ENCODE assay signal across 15 cellular contexts in genomic region chr1:224427346-224427745, GRCh38. TPM values are rescaled to one million over a fixed set of nuclear protein-coding genes. Genes with fewer than 3 reads are reported as not detected.
DNase-seq lines count a peak whose midpoint lies in the region; ATAC-seq, FAIRE-seq and TF ChIP-seq lines count a peak whose summit lies in the region.
"Had no signal": no experiment of that assay in that cellular context is flagged by ENCODE, and none has a peak within 500 bp of the region (broad histone marks: within the 10 kb centered on the region; RNA-seq: fewer than 3 reads in every experiment).

No MANE protein-coding gene starts in this region.

- CTCF ChIA-PET in A549 (lab: Yijun Ruan, JAX), result interaction anchor here (1.5 kb wide), 1 partner anchor 23 kb away, joined by 3 read pairs; no protein-coding TSS in a partner anchor

- peaks cover 50% of the 10 kb centered on the region for H3K4me1 ChIP-seq in A549
- peaks cover 22% of the 10 kb centered on the region for H3K4me1 ChIP-seq in GM23338 (ENCODE audit: insufficient read depth)
- peaks cover 76% of the 10 kb centered on the region for H3K4me1 ChIP-seq in left ventricle myocardium inferior
- H3K4me1 ChIP-seq: colonic mucosa had no signal

- H3K27ac Mint-ChIP-seq in GM23338 (peak overlapping the region; percentile 63), type B pancreatic cell (no peak overlapping the region)
- H3K27ac Mint-ChIP-seq in activated T-helper 17 cell treated with anti-CD3 and anti-CD28 coated beads, Interleukin-2, amount 50 U/mL, for 72 hours, result no peak overlapping the region
- H3K27ac Mint-ChIP-seq: activated CD8-positive, alpha-beta memory T cell treated with anti-CD3 and anti-CD28 coated beads, Interleukin-2, amount 10 ng/mL, durations not matched to agents 7 days and 5 days had no signal

- TF ChIP-seq EP300 in A549 (IDR thresholded peaks at IDR 0.05), result no peak

- H3F3A ChIP-seq in GM23338 (replicated peaks; ENCODE audit: low read depth), result 0 out of 2 replicates have a peak, but pooled peaks cover 9% of the 10 kb centered on the region

- H3K27me3 Mint-ChIP-seq in GM23338 (ENCODE audit: insufficient read depth, low read depth, poor library complexity) (no peaks in the 10 kb centered on the region), type B pancreatic cell (no peaks in the 10 kb centered on the region)
- H3K27me3 Mint-ChIP-seq in activated T-helper 17 cell treated with anti-CD3 and anti-CD28 coated beads, Interleukin-2, amount 50 U/mL, for 72 hours, result no peaks in the 10 kb centered on the region
- H3K27me3 Mint-ChIP-seq: activated CD8-positive, alpha-beta memory T cell treated with anti-CD3 and anti-CD28 coated beads, Interleukin-2, amount 10 ng/mL, durations not matched to agents 7 days and 5 days; T-cell had no signal

- ATAC-seq in A549, result peak in 1 of 2 experiments; percentile 64; a peak in 4 of 6 replicates
- ATAC-seq in GM23338, result no peak
- ATAC-seq in activated T-helper 17 cell treated with anti-CD3 and anti-CD28 coated beads, Interleukin-2, amount 50 U/mL, for 72 hours (replicated peaks), result no peak
- ATAC-seq: activated CD8-positive, alpha-beta memory T cell treated with anti-CD3 and anti-CD28 coated beads, Interleukin-2, amount 10 ng/mL, durations not matched to agents 7 days and 5 days; stimulated activated naive CD8-positive, alpha-beta T cell treated with anti-CD3 and anti-CD28 coated beads, Interleukin-15, Interleukin-2, amounts not matched to agents 100 U/mL and 50 U/mL, for 24 hours; T-cell had no signal

- POLR2A ChIA-PET in A549 (lab: Yijun Ruan, JAX), result no interaction called here

- H3K4me2 ChIP-seq in A549, result peak overlapping the region; percentile 32; the same call in 2 of the 3 replicates
- no peak overlapping the region for H3K4me2 ChIP-seq in GM23338

- 88% methylated on average over 1 of the region's 1 CpG for WGBS in A549 (ENCODE audit: missing lambda C conversion rate)

- H3K4me1 Mint-ChIP-seq in GM23338, result peaks cover 15% of the 10 kb centered on the region
- H3K4me1 Mint-ChIP-seq in activated T-helper 17 cell treated with anti-CD3 and anti-CD28 coated beads, Interleukin-2, amount 50 U/mL, for 72 hours, result peaks cover 31% of the 10 kb centered on the region
- H3K4me1 Mint-ChIP-seq in type B pancreatic cell (ENCODE audit: unreplicated experiment), result peaks cover 15% of the 10 kb centered on the region

- no peak for TF ChIP-seq RAD21 in A549 (conservative IDR thresholded peaks at IDR 0.05 in 1 of 2, IDR thresholded peaks at IDR 0.05 in 1 of 2)

- H3K79me2 ChIP-seq in GM23338 (replicated peaks; ENCODE audit: insufficient read depth), result peaks cover 66% of the 10 kb centered on the region

- H2AFZ ChIP-seq in GM23338, result no peak overlapping the region

- H4K20me1 ChIP-seq in GM23338 (replicated peaks; ENCODE audit: insufficient read depth), result peaks cover 35% of the 10 kb centered on the region

- H3K27me3 ChIP-seq in GM23338 (ENCODE audit: insufficient read depth) (no peaks in the 10 kb centered on the region), left ventricle myocardium inferior (ENCODE audit: low read depth) (no peaks in the 10 kb centered on the region)
- H3K27me3 ChIP-seq: colonic mucosa had no signal

- H3K36me3 ChIP-seq in GM23338 (ENCODE audit: insufficient read depth) (peaks cover 46% of the 10 kb centered on the region), left ventricle myocardium inferior (peaks cover 58% of the 10 kb centered on the region)

- H3K27ac ChIP-seq in A549 (0 out of 6 replicates have a peak overlapping the region, but pooled peaks of 1 of the 2 experiments have one; percentile 43), GM23338 (ENCODE audit: low read depth) (0 out of 2 replicates have a peak overlapping the region, but pooled peaks have one; percentile 30), left ventricle myocardium inferior (replicated peaks) (no peak overlapping the region)
- H3K27ac ChIP-seq: colonic mucosa had no signal

- no peaks in the 10 kb centered on the region for H3K9me2 ChIP-seq in GM23338 (ENCODE audit: insufficient read depth)

- DNase-seq in A549 (ENCODE audit: low read depth in 1 of 2, low spot score in 1 of 2) (no peak), GM23338 (ENCODE audit: low spot score) (no peak), fibroblast of villous mesenchyme (ENCODE audit: low read depth) (peak; percentile 66), T-helper 9 cell (no peak), type B pancreatic cell (ENCODE audit: extremely low spot score, unreplicated experiment) (no peak), medulla oblongata (ENCODE audit: extremely low spot score) (no peak), left ventricle myocardium inferior (no peak)
- DNase-seq: activated CD8-positive, alpha-beta memory T cell treated with anti-CD3 and anti-CD28 coated beads, Interleukin-2, amount 10 ng/mL, durations not matched to agents 7 days and 5 days; colonic mucosa; NCI-H526 treated with DMSO at 0.1 percent for 48 hours; stimulated activated naive CD8-positive, alpha-beta T cell treated with anti-CD3 and anti-CD28 coated beads, Interleukin-15, Interleukin-2, amounts not matched to agents 100 U/mL and 50 U/mL, for 24 hours; T-cell had no signal

- TF ChIP-seq CTCF in A549 (IDR thresholded peaks at IDR 0.05), result no peak
- TF ChIP-seq CTCF in GM23338 (conservative IDR thresholded peaks at IDR 0.05; ENCODE audit: low read depth in 2 of 2), result no peak
- no peak for TF ChIP-seq CTCF in fibroblast of villous mesenchyme (IDR thresholded peaks at IDR 0.05; ENCODE audit: insufficient read depth, low read depth, low read length)
- TF ChIP-seq CTCF in type B pancreatic cell (conservative IDR thresholded peaks at IDR 0.05), result no peak
- TF ChIP-seq CTCF in left ventricle myocardium inferior (IDR thresholded peaks at IDR 0.05; ENCODE audit: borderline replicate concordance), result no peak

- intact Hi-C loops in left ventricle myocardium inferior (cut with micrococcal nuclease), result no loop called here

- H3K9me3 Mint-ChIP-seq in GM23338 (no peaks in the 10 kb centered on the region), type B pancreatic cell (no peaks in the 10 kb centered on the region)
- no peaks in the 10 kb centered on the region for H3K9me3 Mint-ChIP-seq in activated T-helper 17 cell treated with anti-CD3 and anti-CD28 coated beads, Interleukin-2, amount 50 U/mL, for 72 hours
- H3K9me3 Mint-ChIP-seq: T-cell had no signal

- FAIRE-seq in A549 (lab: Jason Lieb, UNC), result no peak
- FAIRE-seq: GM12891 had no signal

- H3K4me3 ChIP-seq in A549 (no peak overlapping the region), GM23338 (no peak overlapping the region), fibroblast of villous mesenchyme (ENCODE audit: low read depth, low read length) (no peak overlapping the region), left ventricle myocardium inferior (no peak overlapping the region)
- H3K4me3 ChIP-seq: colonic mucosa had no signal

- peaks cover 81% of the 10 kb centered on the region for H3K36me3 Mint-ChIP-seq in GM23338 (ENCODE audit: low read depth)
- peaks cover 99% of the 10 kb centered on the region for H3K36me3 Mint-ChIP-seq in activated T-helper 17 cell treated with anti-CD3 and anti-CD28 coated beads, Interleukin-2, amount 50 U/mL, for 72 hours (ENCODE audit: low read depth)
- peaks cover 38% of the 10 kb centered on the region for H3K36me3 Mint-ChIP-seq in type B pancreatic cell

- H3K9me3 ChIP-seq in A549 (no peaks in the 10 kb centered on the region), left ventricle myocardium inferior (replicated peaks) (no peaks in the 10 kb centered on the region)
- H3K9me3 ChIP-seq: colonic mucosa had no signal

- H3K4me3 Mint-ChIP-seq in GM23338 (no peak overlapping the region), type B pancreatic cell (no peak overlapping the region)
- H3K4me3 Mint-ChIP-seq in activated T-helper 17 cell treated with anti-CD3 and anti-CD28 coated beads, Interleukin-2, amount 50 U/mL, for 72 hours, result peak overlapping the region; percentile 32
- H3K4me3 Mint-ChIP-seq: activated CD8-positive, alpha-beta memory T cell treated with anti-CD3 and anti-CD28 coated beads, Interleukin-2, amount 10 ng/mL, durations not matched to agents 7 days and 5 days; CD14-positive monocyte had no signal

- no peak for TF ChIP-seq POLR2A in A549 (IDR thresholded peaks at IDR 0.05; ENCODE audit: low read length)

TF ChIP-seq in A549, 52 proteins besides CTCF, POLR2A, EP300 and RAD21:
- no peak for TF ChIP-seq FOSL2 (IDR thresholded peaks at IDR 0.05)
- peak; percentile 41; the same call in 1 of the 2 replicates for TF ChIP-seq FOSL2 (CRISPR knock-in tag; IDR thresholded peaks at IDR 0.05)
- no peak for TF ChIP-seq PHF8 (IDR thresholded peaks at IDR 0.05; ENCODE audit: borderline replicate concordance, low read depth)

TF ChIP-seq in GM23338, 12 proteins besides CTCF, POLR2A, EP300 and RAD21 (continues in another document):
- TF ChIP-seq ZNF331 (CRISPR knock-in tag; IDR thresholded peaks at IDR 0.05; ENCODE audit: low read depth) (no peak), CREB1 (CRISPR knock-in tag; IDR thresholded peaks at IDR 0.05; ENCODE audit: low read depth) (no peak)

RNA-seq across cellular contexts. Expression of gene WDR26, which starts 7.3 kb away (rescaled TPM):
- 38.4 and 55.4 TPM in 2 replicates for polyA plus RNA-seq in A549 (2011; rRNA removed)
- 16.9 and 17.1 TPM in 2 replicates for polyA plus RNA-seq in A549 (2012; cell fraction: cytosol; rRNA removed)
- polyA plus RNA-seq in A549 (2012; cell fraction: nucleus; rRNA removed), result 10.6 and 14.0 TPM in 2 replicates
- 44.3 to 45.9 TPM (median 45.2 TPM) in 3 replicates for polyA plus RNA-seq in A549 (2017; fragmentation: RNase III; extraction: RNeasy Plus Mini Kit Qiagen cat#74134 plus additional on column Dnase treatment)
- polyA minus RNA-seq in A549 (2011; rRNA and poly(A)+ RNA removed), result 51.8 and 53.8 TPM in 2 replicates
- total RNA-seq in GM23338 (2014; rRNA removed; shearing (Covaris generic)), result 71.0 and 74.6 TPM in 2 replicates
- 13.9 and 16.9 TPM in 2 replicates for polyA plus RNA-seq in GM23338 (2016; fragmentation: Nextera tagmentation; extraction: Ambion mirVana)
- total RNA-seq in activated T-helper 17 cell treated with anti-CD3 and anti-CD28 coated beads, Interleukin-2, amount 50 U/mL, for 72 hours, result 100 to 1,000 TPM in 1 of 2 donors, 10 to 100 TPM in 1; 75.6 to 154 TPM
- 66.4 and 86.4 TPM in 2 replicates for total RNA-seq in fibroblast of villous mesenchyme
- 75.1 and 86.4 TPM in 2 replicates for total RNA-seq in type B pancreatic cell (ENCODE audit: low replicate concordance)
- total RNA-seq in left ventricle myocardium inferior, result 60.7 TPM
